In genomic region chr3:10242182-10243065, GRCh38 we compare ENCODE assay signal across 1 cellular context.
TF ChIP-seq lines count a peak whose summit lies in the region.

No MANE protein-coding gene starts in this region.

TF ChIP-seq in K562, 482 proteins besides CTCF, POLR2A, EP300 and RAD21 (continued from another document):
- TF ChIP-seq, protein P1, sequence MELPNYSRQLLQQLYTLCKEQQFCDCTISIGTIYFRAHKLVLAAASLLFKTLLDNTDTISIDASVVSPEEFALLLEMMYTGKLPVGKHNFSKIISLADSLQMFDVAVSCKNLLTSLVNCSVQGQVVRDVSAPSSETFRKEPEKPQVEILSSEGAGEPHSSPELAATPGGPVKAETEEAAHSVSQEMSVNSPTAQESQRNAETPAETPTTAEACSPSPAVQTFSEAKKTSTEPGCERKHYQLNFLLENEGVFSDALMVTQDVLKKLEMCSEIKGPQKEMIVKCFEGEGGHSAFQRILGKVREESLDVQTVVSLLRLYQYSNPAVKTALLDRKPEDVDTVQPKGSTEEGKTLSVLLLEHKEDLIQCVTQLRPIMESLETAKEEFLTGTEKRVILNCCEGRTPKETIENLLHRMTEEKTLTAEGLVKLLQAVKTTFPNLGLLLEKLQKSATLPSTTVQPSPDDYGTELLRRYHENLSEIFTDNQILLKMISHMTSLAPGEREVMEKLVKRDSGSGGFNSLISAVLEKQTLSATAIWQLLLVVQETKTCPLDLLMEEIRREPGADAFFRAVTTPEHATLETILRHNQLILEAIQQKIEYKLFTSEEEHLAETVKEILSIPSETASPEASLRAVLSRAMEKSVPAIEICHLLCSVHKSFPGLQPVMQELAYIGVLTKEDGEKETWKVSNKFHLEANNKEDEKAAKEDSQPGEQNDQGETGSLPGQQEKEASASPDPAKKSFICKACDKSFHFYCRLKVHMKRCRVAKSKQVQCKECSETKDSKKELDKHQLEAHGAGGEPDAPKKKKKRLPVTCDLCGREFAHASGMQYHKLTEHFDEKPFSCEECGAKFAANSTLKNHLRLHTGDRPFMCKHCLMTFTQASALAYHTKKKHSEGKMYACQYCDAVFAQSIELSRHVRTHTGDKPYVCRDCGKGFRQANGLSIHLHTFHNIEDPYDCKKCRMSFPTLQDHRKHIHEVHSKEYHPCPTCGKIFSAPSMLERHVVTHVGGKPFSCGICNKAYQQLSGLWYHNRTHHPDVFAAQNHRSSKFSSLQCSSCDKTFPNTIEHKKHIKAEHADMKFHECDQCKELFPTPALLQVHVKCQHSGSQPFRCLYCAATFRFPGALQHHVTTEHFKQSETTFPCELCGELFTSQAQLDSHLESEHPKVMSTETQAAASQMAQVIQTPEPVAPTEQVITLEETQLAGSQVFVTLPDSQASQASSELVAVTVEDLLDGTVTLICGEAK (IDR thresholded peaks at IDR 0.05) = no peak
- TF ChIP-seq, protein P1 (CRISPR knock-in tag; IDR thresholded peaks at IDR 0.05) = no peak
- no peak for TF ChIP-seq ZNF695 (CRISPR knock-in tag; IDR thresholded peaks at IDR 0.05)
- no peak for TF ChIP-seq MAFF (IDR thresholded peaks at IDR 0.05; ENCODE audit: low read length)
- peak; percentile 63; the same call in 1 of the 2 replicates for TF ChIP-seq TEAD4 (IDR thresholded peaks at IDR 0.05; ENCODE audit: low read length)
- TF ChIP-seq TEAD4 (CRISPR knock-in tag; IDR thresholded peaks at IDR 0.05; ENCODE audit: borderline replicate concordance) = no peak
- TF ChIP-seq SIN3B (IDR thresholded peaks at IDR 0.05; ENCODE audit: low read depth) = no peak
- TF ChIP-seq RNF2 (IDR thresholded peaks at IDR 0.05) = peak; percentile 65; the same call in 1 of the 2 replicates
- TF ChIP-seq BRF2 (IDR thresholded peaks at IDR 0.05; ENCODE audit: borderline replicate concordance, insufficient read depth, insufficient read length) = no peak
- TF ChIP-seq PPARD (CRISPR knock-in tag; IDR thresholded peaks at IDR 0.05) = no peak
- TF ChIP-seq, protein P2, sequence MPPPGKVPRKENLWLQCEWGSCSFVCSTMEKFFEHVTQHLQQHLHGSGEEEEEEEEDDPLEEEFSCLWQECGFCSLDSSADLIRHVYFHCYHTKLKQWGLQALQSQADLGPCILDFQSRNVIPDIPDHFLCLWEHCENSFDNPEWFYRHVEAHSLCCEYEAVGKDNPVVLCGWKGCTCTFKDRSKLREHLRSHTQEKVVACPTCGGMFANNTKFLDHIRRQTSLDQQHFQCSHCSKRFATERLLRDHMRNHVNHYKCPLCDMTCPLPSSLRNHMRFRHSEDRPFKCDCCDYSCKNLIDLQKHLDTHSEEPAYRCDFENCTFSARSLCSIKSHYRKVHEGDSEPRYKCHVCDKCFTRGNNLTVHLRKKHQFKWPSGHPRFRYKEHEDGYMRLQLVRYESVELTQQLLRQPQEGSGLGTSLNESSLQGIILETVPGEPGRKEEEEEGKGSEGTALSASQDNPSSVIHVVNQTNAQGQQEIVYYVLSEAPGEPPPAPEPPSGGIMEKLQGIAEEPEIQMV (tag; conservative IDR thresholded peaks at IDR 0.05; ENCODE audit: low read depth) = no peak
- TF ChIP-seq, protein P3, sequence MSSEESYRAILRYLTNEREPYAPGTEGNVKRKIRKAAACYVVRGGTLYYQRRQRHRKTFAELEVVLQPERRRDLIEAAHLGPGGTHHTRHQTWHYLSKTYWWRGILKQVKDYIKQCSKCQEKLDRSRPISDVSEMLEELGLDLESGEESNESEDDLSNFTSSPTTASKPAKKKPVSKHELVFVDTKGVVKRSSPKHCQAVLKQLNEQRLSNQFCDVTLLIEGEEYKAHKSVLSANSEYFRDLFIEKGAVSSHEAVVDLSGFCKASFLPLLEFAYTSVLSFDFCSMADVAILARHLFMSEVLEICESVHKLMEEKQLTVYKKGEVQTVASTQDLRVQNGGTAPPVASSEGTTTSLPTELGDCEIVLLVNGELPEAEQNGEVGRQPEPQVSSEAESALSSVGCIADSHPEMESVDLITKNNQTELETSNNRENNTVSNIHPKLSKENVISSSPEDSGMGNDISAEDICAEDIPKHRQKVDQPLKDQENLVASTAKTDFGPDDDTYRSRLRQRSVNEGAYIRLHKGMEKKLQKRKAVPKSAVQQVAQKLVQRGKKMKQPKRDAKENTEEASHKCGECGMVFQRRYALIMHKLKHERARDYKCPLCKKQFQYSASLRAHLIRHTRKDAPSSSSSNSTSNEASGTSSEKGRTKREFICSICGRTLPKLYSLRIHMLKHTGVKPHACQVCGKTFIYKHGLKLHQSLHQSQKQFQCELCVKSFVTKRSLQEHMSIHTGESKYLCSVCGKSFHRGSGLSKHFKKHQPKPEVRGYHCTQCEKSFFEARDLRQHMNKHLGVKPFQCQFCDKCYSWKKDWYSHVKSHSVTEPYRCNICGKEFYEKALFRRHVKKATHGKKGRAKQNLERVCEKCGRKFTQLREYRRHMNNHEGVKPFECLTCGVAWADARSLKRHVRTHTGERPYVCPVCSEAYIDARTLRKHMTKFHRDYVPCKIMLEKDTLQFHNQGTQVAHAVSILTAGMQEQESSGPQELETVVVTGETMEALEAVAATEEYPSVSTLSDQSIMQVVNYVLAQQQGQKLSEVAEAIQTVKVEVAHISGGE (CRISPR knock-in tag; IDR thresholded peaks at IDR 0.05) = peak in 1 of 3 experiments; percentile 63; a peak in 2 of 6 replicates
- TF ChIP-seq NBN (IDR thresholded peaks at IDR 0.05; ENCODE audit: low read depth) = peak; percentile 25; the same call in 1 of the 2 replicates
- TF ChIP-seq JUN (IDR thresholded peaks at IDR 0.05; ENCODE audit: borderline replicate concordance, low read depth, low read length) = 0 out of 2 replicates have a peak, but pooled peaks have one; percentile 10
- TF ChIP-seq JUN (CRISPR knock-in tag; IDR thresholded peaks at IDR 0.05; ENCODE audit: borderline replicate concordance) = no peak
- no peak for TF ChIP-seq HDAC8 (tag; IDR thresholded peaks at IDR 0.05)
- TF ChIP-seq SFPQ (IDR thresholded peaks at IDR 0.05; ENCODE audit: low read depth, low read length) = no peak
- TF ChIP-seq SNRNP70 (optimal IDR thresholded peaks at IDR 0.05; ENCODE audit: low read depth, low read length) = no peak
TF ChIP-seq in K562: peak in this region for 40.
